In genomic region chr12:132429932-132430643, GRCh38 we compare ENCODE assay signal across 8 cellular contexts. TPM values are rescaled to one million over a fixed set of nuclear protein-coding genes. Genes with fewer than 3 reads are reported as not detected.
DNase-seq lines count a peak whose midpoint lies in the region; ATAC-seq and TF ChIP-seq lines count a peak whose summit lies in the region.

No MANE protein-coding gene starts in this region.

- H3K36me3 ChIP-seq in A673 (ENCODE audit: insufficient read depth, low read length, poor library complexity, severe bottlenecking) (no peaks in the 10 kb centered on the region), Loucy (ENCODE audit: insufficient read depth, low read length) (no peaks in the 10 kb centered on the region), PC-3 (ENCODE audit: low read depth, low read length) (no peaks in the 10 kb centered on the region), mesendoderm (ENCODE audit: control insufficient read depth, insufficient read depth, low read length) (no peaks in the 10 kb centered on the region)

- H4K8ac ChIP-seq in mesendoderm (ENCODE audit: low read depth, low read length): no peak overlapping the region

- H3K27ac ChIP-seq in A673 (ENCODE audit: low read depth, low read length, poor library complexity, severe bottlenecking) (no peak overlapping the region), PC-3 (ENCODE audit: low read length) (no peak overlapping the region), mesendoderm (ENCODE audit: low read depth, low read length) (no peak overlapping the region)

- H3K9ac ChIP-seq in Loucy (ENCODE audit: low read depth, low read length, poor library complexity, severe bottlenecking): peak overlapping the region; percentile 26
- no peak overlapping the region for H3K9ac ChIP-seq in PC-3 (ENCODE audit: low read length)
- H3K9ac ChIP-seq in mesendoderm (ENCODE audit: low read length): no peak overlapping the region

- CTCF ChIA-PET in A673 (lab: Charles Lee) (interaction anchor here (0.5 to 1.0 kb wide), 3 partner anchors 16 to 131 kb away, joined by 3 to 7 read pairs (median 5); no protein-coding TSS in a partner anchor), PC-3 (lab: Charles Lee) (interaction anchor here (1.1 kb wide), 1 partner anchor 16 kb away, joined by 14 read pairs; no protein-coding TSS in a partner anchor)

- H3K79me2 ChIP-seq in Loucy (ENCODE audit: insufficient read depth, low read length) (no peaks in the 10 kb centered on the region), PC-3 (ENCODE audit: low read length) (no peaks in the 10 kb centered on the region), mesendoderm (ENCODE audit: control insufficient read depth, insufficient read depth, low read length) (no peaks in the 10 kb centered on the region)

- POLR2A ChIA-PET in A673 (lab: Charles Lee; ENCODE audit: low non-redundant PET): no interaction called here
- POLR2A ChIA-PET in PC-3 (lab: Charles Lee; ENCODE audit: unreplicated experiment): interaction anchor here (0.5 kb wide), 1 partner anchor 62 kb away, joined by 4 read pairs; no protein-coding TSS in a partner anchor

- H3K9me2 ChIP-seq in Loucy (replicated peaks; ENCODE audit: low read depth, low read length): no peaks in the 10 kb centered on the region
- H3K9me2 ChIP-seq in PC-3 (replicated peaks; ENCODE audit: low read length): no peaks in the 10 kb centered on the region

- no peak overlapping the region for H2BK15ac ChIP-seq in mesendoderm (replicated peaks; ENCODE audit: low read depth)

- WGBS in mesendoderm (ENCODE audit: extremely low coverage, insufficient coverage, low lambda C conversion rate): no CpG with 5 or more reads among the region's 25 CpGs

- no peak overlapping the region for H2BK120ac ChIP-seq in mesendoderm (ENCODE audit: low read depth, low read length)

- no peak overlapping the region for H3K23ac ChIP-seq in mesendoderm (ENCODE audit: low read length)

- DNase-seq in A673 (ENCODE audit: low spot score): peak; percentile 66
- peak; percentile 67 for DNase-seq in PC-3
- DNase-seq in activated gamma-delta T cell (lab: John Stamatoyannopoulos, UW): peak; percentile 48
- peak; percentile 62 for DNase-seq in mesendoderm
- no peak for DNase-seq in HuH-7.5 (ENCODE audit: low spot score)

- no TSS peak for BruUV-seq in A673 (replicated peaks; lab: Mats Ljungman, UMichigan)
- no TSS peak for BruUV-seq in PC-3 (replicated peaks; lab: Mats Ljungman, UMichigan)

- intact Hi-C loops in A673 (cut with micrococcal nuclease; ENCODE audit: unreplicated experiment) (no loop called here), PC-3 (cut with micrococcal nuclease) (no loop called here)

- H4K5ac ChIP-seq in mesendoderm (ENCODE audit: low read length): no peak overlapping the region

- no peak overlapping the region for H3K56ac ChIP-seq in mesendoderm (ENCODE audit: low read length)

- H3K9me3 ChIP-seq in A673 (ENCODE audit: low read depth, low read length, poor library complexity, severe bottlenecking) (no peaks in the 10 kb centered on the region), Loucy (ENCODE audit: insufficient read depth, low read depth, low read length) (no peaks in the 10 kb centered on the region), PC-3 (ENCODE audit: low read length) (no peaks in the 10 kb centered on the region)

- H3K4me3 ChIP-seq in A673 (ENCODE audit: low read depth, low read length, poor library complexity, severe bottlenecking) (no peak overlapping the region), Loucy (ENCODE audit: low read length, poor library complexity, severe bottlenecking) (peak overlapping the region; percentile 21), PC-3 (ENCODE audit: low read length) (peak overlapping the region; percentile 33; the same call in 1 of the 2 replicates), mesendoderm (ENCODE audit: low read length) (no peak overlapping the region)

- H3K18ac ChIP-seq in mesendoderm (ENCODE audit: low read length): no peak overlapping the region

- H3F3A ChIP-seq in Loucy (ENCODE audit: low read depth) (no peaks in the 10 kb centered on the region), PC-3 (ENCODE audit: low read length, unreplicated experiment) (no peaks in the 10 kb centered on the region)

- peaks cover 32% of the 10 kb centered on the region for H3K4me1 ChIP-seq in A673 (ENCODE audit: insufficient read depth, low read length, poor library complexity, severe bottlenecking)
- peaks cover 25% of the 10 kb centered on the region for H3K4me1 ChIP-seq in Loucy (ENCODE audit: insufficient read depth, low read length, poor library complexity, severe bottlenecking)
- H3K4me1 ChIP-seq in PC-3 (ENCODE audit: insufficient read depth, low read length): peaks cover 16% of the 10 kb centered on the region
- H3K4me1 ChIP-seq in mesendoderm (ENCODE audit: control insufficient read depth, low read depth, low read length): no peaks in the 10 kb centered on the region

- no peak overlapping the region for H2AFZ ChIP-seq in Loucy (ENCODE audit: low read length)
- peak overlapping the region; percentile 47 for H2AFZ ChIP-seq in PC-3 (ENCODE audit: low read length)

- no peaks in the 10 kb centered on the region for H4K20me1 ChIP-seq in Loucy (ENCODE audit: insufficient read depth, low read length, poor library complexity, severe bottlenecking)
- no peaks in the 10 kb centered on the region for H4K20me1 ChIP-seq in PC-3 (ENCODE audit: low read length)

- H3K27me3 ChIP-seq in A673 (replicated peaks; ENCODE audit: insufficient read depth, low read depth, low read length, poor library complexity) (no peaks in the 10 kb centered on the region), Loucy (ENCODE audit: insufficient read depth, low read length, poor library complexity, severe bottlenecking) (no peaks in the 10 kb centered on the region), PC-3 (ENCODE audit: low read length) (no peaks in the 10 kb centered on the region), mesendoderm (ENCODE audit: insufficient read depth, low read length, poor library complexity) (no peaks in the 10 kb centered on the region)

- no peak for TF ChIP-seq CTCF in A673 (conservative IDR thresholded peaks at IDR 0.05; ENCODE audit: low read depth, low read length)
- TF ChIP-seq CTCF in Loucy (conservative IDR thresholded peaks at IDR 0.05; ENCODE audit: low read length): no peak; the same call in 1 of the 2 replicates
- no peak for TF ChIP-seq CTCF in PC-3 (conservative IDR thresholded peaks at IDR 0.05; ENCODE audit: low read depth, low read length)

- ATAC-seq in GM19351 (IDR thresholded peaks at IDR 0.05; ENCODE audit: unreplicated experiment) (peak; percentile 83), PC-3 (peak; percentile 79), GM18858 (IDR thresholded peaks at IDR 0.05; ENCODE audit: unreplicated experiment) (no peak)

- no peak overlapping the region for H2BK5ac ChIP-seq in mesendoderm (ENCODE audit: low read length)

- no peak overlapping the region for H3K4ac ChIP-seq in mesendoderm (ENCODE audit: low read depth, low read length)

- H3K4me2 ChIP-seq in Loucy (ENCODE audit: low read depth, low read length, poor library complexity, severe bottlenecking): peak overlapping the region; percentile 69
- peak overlapping the region; percentile 76 for H3K4me2 ChIP-seq in PC-3 (ENCODE audit: low read length)
- H3K4me2 ChIP-seq in mesendoderm (ENCODE audit: low read length): no peak overlapping the region

- H2AK5ac ChIP-seq in mesendoderm (ENCODE audit: low read length): no peak overlapping the region

- no peaks in the 10 kb centered on the region for H3K79me1 ChIP-seq in mesendoderm (ENCODE audit: low read length)

RNA-seq across cellular contexts. Expression of gene FBRSL1, which starts 59.9 kb away (rescaled TPM):
- 111 and 130 TPM in 2 replicates for total RNA-seq in A673 (2021)
- total RNA-seq in PC-3 (2014; rRNA removed): 45.3 and 62.3 TPM in 2 replicates
- 86.6 TPM for polyA plus RNA-seq in mesendoderm (2013, experiment 1 of 2)
- polyA plus RNA-seq in mesendoderm (2013, experiment 2 of 2): 82.2 TPM

Comparison
In these comparisons a context has a peak if more than half of its experiments do, and no peak if none do; other contexts are left out.
1. H3K4me3 ChIP-seq: peak in Loucy (single experiment) and PC-3 (single experiment); none in A673 (single experiment) and mesendoderm (single experiment).